29 cellular contexts compared by ENCODE assay signal in the genomic region with DNA sequence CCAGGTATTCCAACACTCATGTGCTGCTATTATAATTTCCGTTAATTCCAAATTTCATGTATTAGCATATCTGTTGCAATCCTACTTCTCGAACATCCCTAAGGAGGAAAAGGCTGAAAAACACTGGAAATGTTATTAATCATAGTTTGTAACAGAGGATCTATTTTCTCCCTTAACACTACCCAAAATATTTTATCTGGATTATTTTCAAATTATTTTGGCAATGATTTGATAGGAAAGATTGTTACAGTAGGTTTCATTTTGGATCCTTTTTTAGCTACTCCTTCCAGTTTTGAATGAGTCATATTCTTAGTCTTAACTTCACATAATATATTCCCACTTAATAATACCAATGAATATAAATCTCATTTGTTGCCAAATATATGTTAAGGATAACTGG.
"Had no signal": no experiment of that assay in that cellular context is flagged by ENCODE, and none has a peak within 500 bp of the region (broad histone marks: within the 10 kb centered on the region; RNA-seq: fewer than 3 reads in every experiment).

No MANE protein-coding gene starts in this region.

- H3K4me2 ChIP-seq: smooth muscle cell had no signal

- H3K4me1 ChIP-seq: pancreas, prostate gland, upper lobe of right lung had no signal

- DNase-seq: activated CD4-positive, alpha-beta memory T cell treated with anti-CD3 and anti-CD28 coated beads for 36 hours; activated CD4-positive, alpha-beta T cell treated with anti-CD3 and anti-CD28 coated beads for 48 hours; activated CD8-positive, alpha-beta memory T cell treated with anti-CD3 and anti-CD28 coated beads, Interleukin-2, amount 50 U/mL, for 48 hours; activated gamma-delta T cell; activated naive CD4-positive, alpha-beta T cell treated with anti-CD3 and anti-CD28 coated beads, Interleukin-2, amount 50 U/mL, for 16 hours; activated T-cell treated with anti-CD3 and anti-CD28 coated beads, Interleukin-2, amount 50 U/mL, for 24 hours; anterior cingulate cortex; cortex of kidney; effector memory CD8-positive, alpha-beta T cell; erythroblast; foreskin melanocyte; glutamatergic neuron; midbrain; naive thymus-derived CD4-positive, alpha-beta T cell; pancreas; retina; stimulated activated CD4-positive, alpha-beta T cell treated with anti-CD3 and anti-CD28 coated beads, Interleukin-1b, Interleukin-23, amount 100 ng/mL, for 48 hours; stimulated activated CD4-positive, alpha-beta T cell treated with anti-CD3 and anti-CD28 coated beads, Interleukin-4, amount 100 ng/mL, for 4 hours; stimulated activated CD8-positive, alpha-beta memory T cell treated with anti-CD3 and anti-CD28 coated beads, Interleukin-4, amount 100 ng/mL, for 48 hours; stimulated activated naive CD8-positive, alpha-beta T cell treated with anti-CD3 and anti-CD28 coated beads, Interleukin-15, amount 100 ng/mL, for 72 hours; tibial artery; upper lobe of right lung; WERI-Rb-1 had no signal

- H3K36me3 ChIP-seq: cardiac muscle cell, pancreas, prostate gland, tibial artery, upper lobe of right lung, WERI-Rb-1 had no signal

- H3K9me3 ChIP-seq: pancreas, prostate gland, tibial artery, upper lobe of right lung had no signal

- H3K27ac ChIP-seq: cardiac muscle cell, pancreas, prostate gland, SK-N-MC, upper lobe of right lung, WERI-Rb-1 had no signal

- H3K4me3 ChIP-seq: cardiac muscle cell, pancreas, prostate gland, SK-N-MC, smooth muscle cell, tibial artery, upper lobe of right lung had no signal

- H3K27me3 ChIP-seq: cardiac muscle cell, pancreas, tibial artery, upper lobe of right lung had no signal

- ATAC-seq: activated CD4-positive, CD25-positive, alpha-beta regulatory T cell treated with anti-CD3 and anti-CD28 coated beads, Interleukin-2, amount 50 U/mL, for 24 hours; effector memory CD8-positive, alpha-beta T cell; naive thymus-derived CD4-positive, alpha-beta T cell; pancreas; stimulated activated memory B cell treated with anti-CD40 and anti-IgM and Interleukin-4, amounts not matched to agents 10 μg/mL and 1 μg/mL and 100 μg/mL, for 72 hours; stimulated activated naive CD8-positive, alpha-beta T cell treated with anti-CD3 and anti-CD28 coated beads, Interleukin-15, amount 100 ng/mL, for 72 hours; upper lobe of right lung had no signal
